Comparison of ENCODE assay signal across 8 cellular contexts in genomic region chr14:89165189-89165809, GRCh38.
DNase-seq lines count a peak whose midpoint lies in the region; ATAC-seq and TF ChIP-seq lines count a peak whose summit lies in the region.

No MANE protein-coding gene starts in this region.

- DNase-seq in activated T-cell treated with anti-CD3 and anti-CD28 coated beads, Interleukin-2, amount 50 U/mL, for 4 hours, result no peak
- DNase-seq in activated T-cell treated with anti-CD3 and anti-CD28 coated beads, Interleukin-2, amount 50 U/mL, for 1 hour, result no peak
- DNase-seq in activated B cell treated with CpG ODN at 0.5 μM for 24 hours (no peak), lung (ENCODE audit: low spot score) (no peak), cortex of kidney (lab: John Stamatoyannopoulos, UW) (no peak)
- no peak for DNase-seq in central memory CD4-positive, alpha-beta T cell
- DNase-seq in NK-92 treated with Interleukin-12 subunit alpha and Interleukin-12 subunit beta, amount 100 ng/mL, for 24 hours (lab: John Stamatoyannopoulos, UW), result no peak

- peaks cover 8% of the 10 kb centered on the region for H3K9me3 Mint-ChIP-seq in activated T-cell treated with anti-CD3 and anti-CD28 coated beads, Interleukin-2, amount 50 U/mL, for 4 hours
- H3K9me3 Mint-ChIP-seq in activated B cell treated with CpG ODN at 0.5 μM for 24 hours, result peaks cover 7% of the 10 kb centered on the region

- POLR2A ChIA-PET in activated B cell treated with CpG ODN at 0.5 μM for 24 hours (lab: Charles Lee), result interaction anchor here (0.6 to 1.3 kb wide), 4 partner anchors 12 to 556 kb away, joined by 3 to 5 read pairs (median 4); no protein-coding TSS in a partner anchor

- TF ChIP-seq CTCF in activated B cell treated with CpG ODN at 0.5 μM for 24 hours (IDR thresholded peaks at IDR 0.05) (no peak), lung (IDR thresholded peaks at IDR 0.05; ENCODE audit: control extremely low read depth, extremely low read depth) (no peak)

- intact Hi-C loops in activated B cell treated with CpG ODN at 0.5 μM for 24 hours (cut with micrococcal nuclease), result loop anchor here (2.0 to 5.0 kb wide), 3 partner anchors 22 to 372 kb away; partner anchors contain the start of gene EML5

- H3K4me3 ChIP-seq in lung, result no peak overlapping the region

- peaks cover 3 to 9% of the 10 kb centered on the region in 2 donors for H3K4me1 ChIP-seq in lung (ENCODE audit: control insufficient read depth in 2 of 2, insufficient read depth in 2 of 2, low read length in 2 of 2)

- H3K27ac Mint-ChIP-seq in activated B cell treated with CpG ODN at 0.5 μM for 24 hours, result peak overlapping the region; percentile 90

- peak overlapping the region; percentile 33 for H3K4me3 Mint-ChIP-seq in activated T-cell treated with anti-CD3 and anti-CD28 coated beads, Interleukin-2, amount 50 U/mL, for 4 hours
- H3K4me3 Mint-ChIP-seq in activated B cell treated with CpG ODN at 0.5 μM for 24 hours, result peak overlapping the region; percentile 83

- H3K36me3 Mint-ChIP-seq in activated T-cell treated with anti-CD3 and anti-CD28 coated beads, Interleukin-2, amount 50 U/mL, for 4 hours (ENCODE audit: insufficient read depth), result peaks cover 40% of the 10 kb centered on the region
- H3K36me3 Mint-ChIP-seq in activated B cell treated with CpG ODN at 0.5 μM for 24 hours (ENCODE audit: low read depth), result peaks cover 44% of the 10 kb centered on the region

- H3K4me1 Mint-ChIP-seq in activated T-cell treated with anti-CD3 and anti-CD28 coated beads, Interleukin-2, amount 50 U/mL, for 4 hours (ENCODE audit: low read depth), result peaks cover 26% of the 10 kb centered on the region
- peaks cover 36% of the 10 kb centered on the region for H3K4me1 Mint-ChIP-seq in activated B cell treated with CpG ODN at 0.5 μM for 24 hours

- peak overlapping the region in 1 of 2 donors; percentile 92 for H3K27ac ChIP-seq in lung (ENCODE audit: low read depth in 1 of 2, low read length in 1 of 2)

- H3K27me3 Mint-ChIP-seq in activated T-cell treated with anti-CD3 and anti-CD28 coated beads, Interleukin-2, amount 50 U/mL, for 4 hours (ENCODE audit: low read depth), result no peaks in the 10 kb centered on the region
- H3K27me3 Mint-ChIP-seq in activated B cell treated with CpG ODN at 0.5 μM for 24 hours, result no peaks in the 10 kb centered on the region

- peak; percentile 43 to 48 for ATAC-seq in activated T-cell treated with anti-CD3 and anti-CD28 coated beads, Interleukin-2, amount 50 U/mL, for 4 hours
- ATAC-seq in HG02943 (IDR thresholded peaks at IDR 0.05; ENCODE audit: low read depth, unreplicated experiment) (peak; percentile 69), activated B cell treated with CpG ODN at 0.5 μM for 24 hours (ENCODE audit: low read depth) (peak; percentile 66), lung (ENCODE audit: insufficient read depth, low FRiP score) (peak; percentile 43)

- no peaks in the 10 kb centered on the region for H3K27me3 ChIP-seq in lung (ENCODE audit: control insufficient read depth, insufficient read depth)

- no peaks in the 10 kb centered on the region for H3K9me3 ChIP-seq in lung (ENCODE audit: control insufficient read depth in 2 of 2, insufficient read depth in 1 of 2, low read length in 1 of 2)

- H3K36me3 ChIP-seq in lung (ENCODE audit: control insufficient read depth in 2 of 2, insufficient read depth in 2 of 2, low read length in 2 of 2), result peaks cover 0 to 9% of the 10 kb centered on the region in 2 donors

- CTCF ChIA-PET in activated B cell treated with CpG ODN at 0.5 μM for 24 hours (lab: Charles Lee), result interaction anchor here (2.2 kb wide), 1 partner anchor 11 kb away, joined by 15 read pairs; no protein-coding TSS in a partner anchor

- WGBS in lung, 2 donors, result 10 to 25% methylated on average over 9 of the region's 9 CpGs
